Comparison of ENCODE assay signal across 1 cellular context in genomic region chr1:112114540-112114939, GRCh38.
TF ChIP-seq lines count a peak whose summit lies in the region.

No MANE protein-coding gene starts in this region.

TF ChIP-seq in GM23338, 12 proteins besides CTCF, POLR2A, EP300 and RAD21 (continued from another document):
- TF ChIP-seq, protein P1, sequence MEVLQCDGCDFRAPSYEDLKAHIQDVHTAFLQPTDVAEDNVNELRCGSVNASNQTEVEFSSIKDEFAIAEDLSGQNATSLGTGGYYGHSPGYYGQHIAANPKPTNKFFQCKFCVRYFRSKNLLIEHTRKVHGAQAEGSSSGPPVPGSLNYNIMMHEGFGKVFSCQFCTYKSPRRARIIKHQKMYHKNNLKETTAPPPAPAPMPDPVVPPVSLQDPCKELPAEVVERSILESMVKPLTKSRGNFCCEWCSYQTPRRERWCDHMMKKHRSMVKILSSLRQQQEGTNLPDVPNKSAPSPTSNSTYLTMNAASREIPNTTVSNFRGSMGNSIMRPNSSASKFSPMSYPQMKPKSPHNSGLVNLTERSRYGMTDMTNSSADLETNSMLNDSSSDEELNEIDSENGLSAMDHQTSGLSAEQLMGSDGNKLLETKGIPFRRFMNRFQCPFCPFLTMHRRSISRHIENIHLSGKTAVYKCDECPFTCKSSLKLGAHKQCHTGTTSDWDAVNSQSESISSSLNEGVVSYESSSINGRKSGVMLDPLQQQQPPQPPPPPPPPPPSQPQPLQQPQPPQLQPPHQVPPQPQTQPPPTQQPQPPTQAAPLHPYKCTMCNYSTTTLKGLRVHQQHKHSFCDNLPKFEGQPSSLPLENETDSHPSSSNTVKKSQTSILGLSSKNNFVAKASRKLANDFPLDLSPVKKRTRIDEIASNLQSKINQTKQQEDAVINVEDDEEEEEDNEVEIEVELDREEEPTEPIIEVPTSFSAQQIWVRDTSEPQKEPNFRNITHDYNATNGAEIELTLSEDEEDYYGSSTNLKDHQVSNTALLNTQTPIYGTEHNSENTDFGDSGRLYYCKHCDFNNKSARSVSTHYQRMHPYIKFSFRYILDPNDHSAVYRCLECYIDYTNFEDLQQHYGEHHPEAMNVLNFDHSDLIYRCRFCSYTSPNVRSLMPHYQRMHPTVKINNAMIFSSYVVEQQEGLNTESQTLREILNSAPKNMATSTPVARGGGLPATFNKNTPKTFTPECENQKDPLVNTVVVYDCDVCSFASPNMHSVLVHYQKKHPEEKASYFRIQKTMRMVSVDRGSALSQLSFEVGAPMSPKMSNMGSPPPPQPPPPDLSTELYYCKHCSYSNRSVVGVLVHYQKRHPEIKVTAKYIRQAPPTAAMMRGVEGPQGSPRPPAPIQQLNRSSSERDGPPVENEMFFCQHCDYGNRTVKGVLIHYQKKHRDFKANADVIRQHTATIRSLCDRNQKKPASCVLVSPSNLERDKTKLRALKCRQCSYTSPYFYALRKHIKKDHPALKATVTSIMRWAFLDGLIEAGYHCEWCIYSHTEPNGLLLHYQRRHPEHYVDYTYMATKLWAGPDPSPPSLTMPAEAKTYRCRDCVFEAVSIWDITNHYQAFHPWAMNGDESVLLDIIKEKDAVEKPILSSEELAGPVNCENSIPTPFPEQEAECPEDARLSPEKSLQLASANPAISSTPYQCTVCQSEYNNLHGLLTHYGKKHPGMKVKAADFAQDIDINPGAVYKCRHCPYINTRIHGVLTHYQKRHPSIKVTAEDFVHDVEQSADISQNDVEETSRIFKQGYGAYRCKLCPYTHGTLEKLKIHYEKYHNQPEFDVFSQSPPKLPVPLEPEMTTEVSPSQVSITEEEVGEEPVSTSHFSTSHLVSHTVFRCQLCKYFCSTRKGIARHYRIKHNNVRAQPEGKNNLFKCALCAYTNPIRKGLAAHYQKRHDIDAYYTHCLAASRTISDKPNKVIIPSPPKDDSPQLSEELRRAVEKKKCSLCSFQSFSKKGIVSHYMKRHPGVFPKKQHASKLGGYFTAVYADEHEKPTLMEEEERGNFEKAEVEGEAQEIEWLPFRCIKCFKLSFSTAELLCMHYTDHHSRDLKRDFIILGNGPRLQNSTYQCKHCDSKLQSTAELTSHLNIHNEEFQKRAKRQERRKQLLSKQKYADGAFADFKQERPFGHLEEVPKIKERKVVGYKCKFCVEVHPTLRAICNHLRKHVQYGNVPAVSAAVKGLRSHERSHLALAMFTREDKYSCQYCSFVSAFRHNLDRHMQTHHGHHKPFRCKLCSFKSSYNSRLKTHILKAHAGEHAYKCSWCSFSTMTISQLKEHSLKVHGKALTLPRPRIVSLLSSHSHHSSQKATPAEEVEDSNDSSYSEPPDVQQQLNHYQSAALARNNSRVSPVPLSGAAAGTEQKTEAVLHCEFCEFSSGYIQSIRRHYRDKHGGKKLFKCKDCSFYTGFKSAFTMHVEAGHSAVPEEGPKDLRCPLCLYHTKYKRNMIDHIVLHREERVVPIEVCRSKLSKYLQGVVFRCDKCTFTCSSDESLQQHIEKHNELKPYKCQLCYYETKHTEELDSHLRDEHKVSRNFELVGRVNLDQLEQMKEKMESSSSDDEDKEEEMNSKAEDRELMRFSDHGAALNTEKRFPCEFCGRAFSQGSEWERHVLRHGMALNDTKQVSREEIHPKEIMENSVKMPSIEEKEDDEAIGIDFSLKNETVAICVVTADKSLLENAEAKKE (CRISPR knock-in tag; IDR thresholded peaks at IDR 0.05), result no peak
- TF ChIP-seq REST (IDR thresholded peaks at IDR 0.05; ENCODE audit: unreplicated experiment), result no peak
- TF ChIP-seq JUNB (IDR thresholded peaks at IDR 0.05; ENCODE audit: unreplicated experiment), result no peak
- no peak for TF ChIP-seq EZH2phosphoT487 (IDR thresholded peaks at IDR 0.05; ENCODE audit: unreplicated experiment)
- TF ChIP-seq STAT1 (IDR thresholded peaks at IDR 0.05; ENCODE audit: unreplicated experiment), result no peak
